ENCODE assay signal across 1 cellular context in genomic region chr17:63927464-63928171, GRCh38.
TF ChIP-seq lines count a peak whose summit lies in the region.

No MANE protein-coding gene starts in this region.

TF ChIP-seq in HepG2, 621 proteins besides CTCF, POLR2A, EP300 and RAD21:
- TF ChIP-seq KAT2B (IDR thresholded peaks at IDR 0.05; ENCODE audit: borderline replicate concordance, low read depth, low read length) (no peak), RARG (CRISPR knock-in tag; IDR thresholded peaks at IDR 0.05; ENCODE audit: low read depth) (no peak), ZNF687 (CRISPR knock-in tag; IDR thresholded peaks at IDR 0.05) (peak; percentile 29), GFI1 (CRISPR knock-in tag; IDR thresholded peaks at IDR 0.05; ENCODE audit: borderline replicate concordance) (no peak), ONECUT2 (CRISPR knock-in tag; IDR thresholded peaks at IDR 0.05) (no peak), BHLHE40 (IDR thresholded peaks at IDR 0.05; ENCODE audit: low read length) (peak; percentile 77), GABPB1 (CRISPR knock-in tag; IDR thresholded peaks at IDR 0.05) (peak; percentile 53), MED1 (CRISPR knock-in tag; IDR thresholded peaks at IDR 0.05) (no peak), ZBTB42 (CRISPR knock-in tag; IDR thresholded peaks at IDR 0.05) (no peak), ZNF263 (CRISPR knock-in tag; IDR thresholded peaks at IDR 0.05) (peak; percentile 92), ELF4 (CRISPR knock-in tag; IDR thresholded peaks at IDR 0.05; ENCODE audit: borderline replicate concordance) (no peak), SETDB1 (CRISPR knock-in tag; IDR thresholded peaks at IDR 0.05; ENCODE audit: borderline replicate concordance) (no peak), CHCHD3 (CRISPR knock-in tag; IDR thresholded peaks at IDR 0.05) (no peak), GABPA (IDR thresholded peaks at IDR 0.05; ENCODE audit: low read depth, low read length) (0 out of 2 replicates have a peak, but pooled peaks have one; percentile 12), GABPA (CRISPR knock-in tag; IDR thresholded peaks at IDR 0.05; ENCODE audit: low read depth) (peak; percentile 57), RARA (CRISPR knock-in tag; IDR thresholded peaks at IDR 0.05) (peak; percentile 14; the same call in 1 of the 2 replicates), JUND (CRISPR knock-in tag; IDR thresholded peaks at IDR 0.05) (no peak)
- TF ChIP-seq, protein P1, sequence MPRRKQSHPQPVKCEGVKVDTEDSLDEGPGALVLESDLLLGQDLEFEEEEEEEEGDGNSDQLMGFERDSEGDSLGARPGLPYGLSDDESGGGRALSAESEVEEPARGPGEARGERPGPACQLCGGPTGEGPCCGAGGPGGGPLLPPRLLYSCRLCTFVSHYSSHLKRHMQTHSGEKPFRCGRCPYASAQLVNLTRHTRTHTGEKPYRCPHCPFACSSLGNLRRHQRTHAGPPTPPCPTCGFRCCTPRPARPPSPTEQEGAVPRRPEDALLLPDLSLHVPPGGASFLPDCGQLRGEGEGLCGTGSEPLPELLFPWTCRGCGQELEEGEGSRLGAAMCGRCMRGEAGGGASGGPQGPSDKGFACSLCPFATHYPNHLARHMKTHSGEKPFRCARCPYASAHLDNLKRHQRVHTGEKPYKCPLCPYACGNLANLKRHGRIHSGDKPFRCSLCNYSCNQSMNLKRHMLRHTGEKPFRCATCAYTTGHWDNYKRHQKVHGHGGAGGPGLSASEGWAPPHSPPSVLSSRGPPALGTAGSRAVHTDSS (CRISPR knock-in tag; conservative IDR thresholded peaks at IDR 0.05) = no peak
- TF ChIP-seq, protein P2, sequence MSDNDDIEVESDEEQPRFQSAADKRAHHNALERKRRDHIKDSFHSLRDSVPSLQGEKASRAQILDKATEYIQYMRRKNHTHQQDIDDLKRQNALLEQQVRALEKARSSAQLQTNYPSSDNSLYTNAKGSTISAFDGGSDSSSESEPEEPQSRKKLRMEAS (IDR thresholded peaks at IDR 0.05) = peak; percentile 42; the same call in 1 of the 2 replicates
- TF ChIP-seq, protein P3, sequence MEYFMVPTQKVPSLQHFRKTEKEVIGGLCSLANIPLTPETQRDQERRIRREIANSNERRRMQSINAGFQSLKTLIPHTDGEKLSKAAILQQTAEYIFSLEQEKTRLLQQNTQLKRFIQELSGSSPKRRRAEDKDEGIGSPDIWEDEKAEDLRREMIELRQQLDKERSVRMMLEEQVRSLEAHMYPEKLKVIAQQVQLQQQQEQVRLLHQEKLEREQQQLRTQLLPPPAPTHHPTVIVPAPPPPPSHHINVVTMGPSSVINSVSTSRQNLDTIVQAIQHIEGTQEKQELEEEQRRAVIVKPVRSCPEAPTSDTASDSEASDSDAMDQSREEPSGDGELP (IDR thresholded peaks at IDR 0.05; ENCODE audit: borderline replicate concordance, low read depth) = peak; percentile 30; the same call in 1 of the 2 replicates
